In genomic region chr6:152309648-152310047, GRCh38 we compare ENCODE assay signal across 9 cellular contexts.
DNase-seq lines count a peak whose midpoint lies in the region; ATAC-seq, FAIRE-seq and TF ChIP-seq lines count a peak whose summit lies in the region.
"Had no signal": no experiment of that assay in that cellular context is flagged by ENCODE, and none has a peak within 500 bp of the region (broad histone marks: within the 10 kb centered on the region; RNA-seq: fewer than 3 reads in every experiment).

No MANE protein-coding gene starts in this region.

- intact Hi-C loops in kidney (cut with DNase I) = no loop called here
- intact Hi-C loops in stomach (cut with DNase I; ENCODE audit: low total_unique reads) = no loop called here
- intact Hi-C loops in adrenal gland (cut with DNase I) = no loop called here

- H3K9me3 ChIP-seq in kidney (ENCODE audit: control insufficient read depth in 1 of 2, low read length in 2 of 2) (no peaks in the 10 kb centered on the region), stomach (no peaks in the 10 kb centered on the region), adrenal gland (replicated peaks in 1 of 3) (no peaks in the 10 kb centered on the region)

- H3K27ac ChIP-seq in kidney (ENCODE audit: low read depth in 2 of 2, low read length in 2 of 2) (no peak overlapping the region), stomach (no peak overlapping the region), adrenal gland (no peak overlapping the region)

- H3K4me3 ChIP-seq in kidney (ENCODE audit: low read length in 2 of 2) (no peak overlapping the region), stomach (no peak overlapping the region), adrenal gland (no peak overlapping the region)

- no peak for TF ChIP-seq CTCF in kidney (IDR thresholded peaks at IDR 0.05; ENCODE audit: borderline replicate concordance, extremely low read depth, insufficient read depth)
- no peak for TF ChIP-seq CTCF in stomach (IDR thresholded peaks at IDR 0.05)
- no peak for TF ChIP-seq CTCF in adrenal gland (IDR thresholded peaks at IDR 0.05)

- peak in 2 of 3 experiments; percentile 12 to 54 for DNase-seq in NCI-H1417 (lab: John Stamatoyannopoulos, UW)
- no peak for DNase-seq in NCI-H1417 treated with DMSO at 0.1 percent for 48 hours (lab: John Stamatoyannopoulos, UW)
- DNase-seq in activated CD4-positive, alpha-beta T cell treated with anti-CD3 and anti-CD28 coated beads, Interleukin-2, amount 50 U/mL, for 4 hours = peak; percentile 49 to 53
- DNase-seq in kidney = peak; percentile 76
- DNase-seq in stomach = peak; percentile 42
- DNase-seq in adrenal gland = no peak
- DNase-seq in NCI-H524 (lab: John Stamatoyannopoulos, UW) = no peak

- TF ChIP-seq POLR2A in stomach (IDR thresholded peaks at IDR 0.05) = no peak
- TF ChIP-seq POLR2A in adrenal gland (IDR thresholded peaks at IDR 0.05) = no peak

- no peak for FAIRE-seq in kidney (lab: Jason Lieb, UNC)
- FAIRE-seq: A204.1 had no signal

- H3K36me3 ChIP-seq in kidney (ENCODE audit: control insufficient read depth in 1 of 2, insufficient read depth in 2 of 2, low read length in 2 of 2) (peaks cover 24 to 32% of the 10 kb centered on the region in 2 donors), stomach (peaks cover 2 to 73% (median 50%) of the 10 kb centered on the region in 4 donors), adrenal gland (replicated peaks in 1 of 2) (peaks cover 0 to 35% of the 10 kb centered on the region in 2 donors)

- no peak for ATAC-seq in GM18858 (IDR thresholded peaks at IDR 0.05; ENCODE audit: unreplicated experiment)

- no peak overlapping the region for H3K9ac ChIP-seq in kidney (ENCODE audit: low read length in 2 of 2)

- no peak for TF ChIP-seq EP300 in stomach (IDR thresholded peaks at IDR 0.05)

- H3K27me3 ChIP-seq in stomach (no peaks in the 10 kb centered on the region), adrenal gland (no peaks in the 10 kb centered on the region)

- 66 to 87% (median 76%) methylated on average over 6 of the region's 6 CpGs for WGBS in stomach, 5 donors
- 81 to 94% (median 85%) methylated on average over 4 to 6 of the region's 6 CpGs for whole genome bisulfite sequencing in adrenal gland, 4 donors

- H3K4me1 ChIP-seq in kidney (ENCODE audit: control insufficient read depth in 1 of 2, insufficient read depth in 1 of 2, low read depth in 1 of 2, low read length in 2 of 2) (no peaks in the 10 kb centered on the region), stomach (no peaks in the 10 kb centered on the region), adrenal gland (replicated peaks in 1 of 2) (peaks cover 0 to 7% of the 10 kb centered on the region in 2 donors)

Comparison
In these comparisons a context has a peak if more than half of its experiments do, and no peak if none do; other contexts are left out.
1. DNase-seq: peak in NCI-H1417 (2 of 3), activated CD4-positive, alpha-beta T cell treated with anti-CD3 and anti-CD28 coated beads, Interleukin-2, amount 50 U/mL, for 4 hours (2 of 2), kidney (single experiment) and stomach (single experiment); none in NCI-H1417 treated with DMSO at 0.1 percent for 48 hours (single experiment), adrenal gland (0 of 7) and NCI-H524 (0 of 2).